7 cellular contexts compared by ENCODE assay signal in the genomic region with DNA sequence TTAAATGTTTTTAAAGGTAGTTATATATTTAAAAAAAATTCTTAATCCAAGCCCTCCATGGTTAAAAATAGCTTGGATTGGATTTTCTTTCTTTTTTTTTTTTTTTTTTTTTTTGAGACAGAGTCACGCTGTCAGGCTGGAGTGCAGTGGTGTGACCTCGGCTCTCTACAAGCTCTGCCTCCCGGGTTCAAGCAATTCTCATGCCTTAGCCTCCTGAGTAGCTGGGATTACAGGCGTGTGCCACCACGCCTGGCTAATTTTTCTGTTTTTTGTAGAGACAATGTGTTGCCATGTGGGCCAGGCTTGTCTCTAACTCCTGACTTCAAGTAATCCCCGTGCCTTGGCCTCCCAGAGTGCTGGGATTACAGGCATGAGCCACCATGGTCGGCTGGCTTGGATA. TPM values are rescaled to one million over a fixed set of nuclear protein-coding genes. Genes with fewer than 3 reads are reported as not detected.
DNase-seq lines count a peak whose midpoint lies in the region; ATAC-seq, FAIRE-seq and TF ChIP-seq lines count a peak whose summit lies in the region.
"Not testable (repeated sequence)": the region's sequence is repeated elsewhere in the genome, so short reads cannot be mapped to it uniquely, and the experiment has no call there.

No MANE protein-coding gene starts in this region.

- BruUV-seq in K562 (replicated peaks; lab: Mats Ljungman, UMichigan) = not testable (repeated sequence)

- intact Hi-C loops in K562 (cut with micrococcal nuclease) = not testable (repeated sequence)

- H3K4me3 Mint-ChIP-seq in activated T-cell treated with anti-CD3 and anti-CD28 coated beads, Interleukin-2, amount 50 U/mL, for 24 hours = peak overlapping the region; percentile 47

- H3K79me2 ChIP-seq in DND-41 (ENCODE audit: insufficient read depth, low read length) (peaks cover 100% of the 10 kb centered on the region), Loucy (ENCODE audit: insufficient read depth, low read length) (peaks cover 100% of the 10 kb centered on the region), K562 (ENCODE audit: control insufficient read depth, insufficient read depth, low read length) (peaks cover 100% of the 10 kb centered on the region), neural cell (replicated peaks; ENCODE audit: insufficient read depth, low read length) (peaks cover 73% of the 10 kb centered on the region), smooth muscle cell (ENCODE audit: low read depth) (peaks cover 100% of the 10 kb centered on the region)

- FAIRE-seq in K562 (lab: Jason Lieb, UNC) = not testable (repeated sequence)

- not testable (repeated sequence) for H3K27me3 ChIP-seq in DND-41 (ENCODE audit: insufficient read depth, low read length, poor library complexity); Loucy (ENCODE audit: insufficient read depth, low read length, poor library complexity, severe bottlenecking); K562 (ENCODE audit: control insufficient read depth in 2 of 2, insufficient read depth in 2 of 2, low read length in 2 of 2); neural cell (ENCODE audit: insufficient read depth, low read depth, low read length); smooth muscle cell (ENCODE audit: low read depth)

- H3K27ac ChIP-seq in DND-41 (ENCODE audit: low read length); neural cell (ENCODE audit: low read length); smooth muscle cell (ENCODE audit: low read depth): not testable (repeated sequence)
- H3K27ac ChIP-seq in SK-N-MC (peak overlapping the region; percentile 97; the same call in 1 of the 2 replicates), K562 (ENCODE audit: extremely low read depth, low read depth, low read length) (peak overlapping the region; percentile 22; the same call in 2 of the 3 replicates)

- H3K9me3 ChIP-seq in DND-41 (ENCODE audit: insufficient read depth, low read length, severe bottlenecking); Loucy (ENCODE audit: insufficient read depth, low read depth, low read length); SK-N-MC (ENCODE audit: low read depth, low read length); K562 (replicated peaks; ENCODE audit: control insufficient read depth, insufficient read depth, low read depth, low read length); neural cell (ENCODE audit: low read length); smooth muscle cell (replicated peaks; ENCODE audit: low read depth): not testable (repeated sequence)

- H3K9me1 ChIP-seq in K562 (ENCODE audit: control insufficient read depth, insufficient read depth, low read length) = not testable (repeated sequence)

- not testable (repeated sequence) for H3K9me3 Mint-ChIP-seq in activated T-cell treated with anti-CD3 and anti-CD28 coated beads, Interleukin-2, amount 50 U/mL, for 24 hours

- peak overlapping the region in 1 of 2 experiments; percentile 17; a peak in 1 of 4 replicates for H3K4me3 ChIP-seq in DND-41 (ENCODE audit: low read depth in 1 of 2, low read length in 2 of 2)
- H3K4me3 ChIP-seq in Loucy (ENCODE audit: low read length, poor library complexity, severe bottlenecking) = peak overlapping the region; percentile 87
- not testable (repeated sequence) for H3K4me3 ChIP-seq in SK-N-MC, smooth muscle cell
- peak overlapping the region; percentile 9; the same call in 1 of the 2 replicates for H3K4me3 ChIP-seq in K562
- H3K4me3 ChIP-seq in neural cell (ENCODE audit: low read length) = peak overlapping the region; percentile 86

- peaks cover 58% of the 10 kb centered on the region for H3K4me1 ChIP-seq in DND-41 (ENCODE audit: insufficient read depth, low read length)
- H3K4me1 ChIP-seq in Loucy (ENCODE audit: insufficient read depth, low read length, poor library complexity, severe bottlenecking) = peaks cover 51% of the 10 kb centered on the region
- H3K4me1 ChIP-seq in K562 (replicated peaks in 1 of 2; ENCODE audit: control insufficient read depth in 2 of 2, insufficient read depth in 2 of 2, low read length in 2 of 2) = not testable (repeated sequence)
- H3K4me1 ChIP-seq in smooth muscle cell (ENCODE audit: low read depth) = peaks cover 33% of the 10 kb centered on the region

- TF ChIP-seq POLR2A in K562 (conservative IDR thresholded peaks at IDR 0.05) = not testable (repeated sequence)

- POLR2A ChIA-PET in K562 (lab: Yijun Ruan, JAX) = interaction anchor here (0.7 kb wide), 1 partner anchor 115 kb away, joined by 3 read pairs; no protein-coding TSS in a partner anchor

- not testable (repeated sequence) for H2AFZ ChIP-seq in DND-41 (ENCODE audit: low read depth, low read length); Loucy (ENCODE audit: low read length); K562 (ENCODE audit: low read depth, low read length); neural cell (ENCODE audit: low read depth, low read length); smooth muscle cell (ENCODE audit: low read depth)

- TF ChIP-seq RAD21 in K562 (CRISPR knock-in tag; conservative IDR thresholded peaks at IDR 0.05 in 1 of 2, IDR thresholded peaks at IDR 0.05 in 1 of 2); neural cell (conservative IDR thresholded peaks at IDR 0.05): not testable (repeated sequence)

- peak overlapping the region; percentile 65; the same call in 1 of the 2 replicates for H3K4me2 ChIP-seq in DND-41 (ENCODE audit: insufficient read depth, low read length)
- H3K4me2 ChIP-seq in Loucy (ENCODE audit: low read depth, low read length, poor library complexity, severe bottlenecking) = peak overlapping the region; percentile 92
- H3K4me2 ChIP-seq in K562 (ENCODE audit: insufficient read depth, low read length) = peak overlapping the region; percentile 61
- H3K4me2 ChIP-seq in neural cell (ENCODE audit: low read length) = not testable (repeated sequence)
- peak overlapping the region; percentile 89 for H3K4me2 ChIP-seq in smooth muscle cell

- H3K27ac Mint-ChIP-seq in activated T-cell treated with anti-CD3 and anti-CD28 coated beads, Interleukin-2, amount 50 U/mL, for 24 hours = peak overlapping the region; percentile 68

- not testable (repeated sequence) for TF ChIP-seq EP300 in K562 (IDR thresholded peaks at IDR 0.05; ENCODE audit: low read length); neural cell (conservative IDR thresholded peaks at IDR 0.05; ENCODE audit: poor library complexity, severe bottlenecking)

- not testable (repeated sequence) for DNase-seq in DND-41; SK-N-MC (ENCODE audit: low read depth, low spot score); activated T-cell treated with anti-CD3 and anti-CD28 coated beads, Interleukin-2, amount 50 U/mL, for 24 hours; smooth muscle cell (lab: John Stamatoyannopoulos, UW; ENCODE audit: unreplicated experiment)
- peak in 1 of 4 experiments; percentile 31 for DNase-seq in K562 (ENCODE audit: extremely low read depth in 1 of 4, low spot score in 3 of 4)

- TF ChIP-seq CTCF in DND-41 (IDR thresholded peaks at IDR 0.05; ENCODE audit: borderline replicate concordance, extremely low read depth, low read length, poor library complexity, severe bottlenecking); Loucy (conservative IDR thresholded peaks at IDR 0.05; ENCODE audit: low read length); K562 (IDR thresholded peaks at IDR 0.05 in 2 of 3, conservative IDR thresholded peaks at IDR 0.05 in 1 of 3; ENCODE audit: insufficient read depth in 2 of 3, low read depth in 1 of 3, low read length in 3 of 3); neural cell (IDR thresholded peaks at IDR 0.05; ENCODE audit: poor library complexity, severe bottlenecking); smooth muscle cell (IDR thresholded peaks at IDR 0.05; ENCODE audit: borderline replicate concordance, insufficient read depth, poor library complexity, severe bottlenecking): not testable (repeated sequence)

- H4K20me1 ChIP-seq in DND-41 (ENCODE audit: insufficient read depth, low read length) (peaks cover 37% of the 10 kb centered on the region; the same call in 1 of the 2 replicates), Loucy (ENCODE audit: insufficient read depth, low read length, poor library complexity, severe bottlenecking) (peaks cover 88% of the 10 kb centered on the region), K562 (replicated peaks; ENCODE audit: control insufficient read depth, insufficient read depth, low read length) (peaks cover 10% of the 10 kb centered on the region; the same call in 1 of the 2 replicates), smooth muscle cell (ENCODE audit: low read depth) (peaks cover 93% of the 10 kb centered on the region)
- not testable (repeated sequence) for H4K20me1 ChIP-seq in neural cell (ENCODE audit: insufficient read depth)

- H3K9me2 ChIP-seq in Loucy (replicated peaks; ENCODE audit: low read depth, low read length); neural cell (ENCODE audit: insufficient read depth, low read length): not testable (repeated sequence)

- H3F3A ChIP-seq in Loucy (ENCODE audit: low read depth); neural cell (ENCODE audit: insufficient read depth, low read length, poor library complexity, severe bottlenecking); smooth muscle cell (ENCODE audit: low read depth): not testable (repeated sequence)

- not testable (repeated sequence) for H3K9ac ChIP-seq in DND-41 (ENCODE audit: low read depth, low read length); SK-N-MC (ENCODE audit: insufficient read length); neural cell (ENCODE audit: low read length); smooth muscle cell (ENCODE audit: low read depth)
- H3K9ac ChIP-seq in Loucy (ENCODE audit: low read depth, low read length, poor library complexity, severe bottlenecking) = peak overlapping the region; percentile 94
- peak overlapping the region; percentile 77 to 100 for H3K9ac ChIP-seq in K562 (ENCODE audit: insufficient read depth in 1 of 2, low read depth in 2 of 2, low read length in 2 of 2)

- CTCF ChIA-PET in K562 (lab: Yijun Ruan, JAX; ENCODE audit: low intra/inter-chr PET ratio) = not testable (repeated sequence)

- 44% methylated on average over 5 of the region's 7 CpGs for WGBS in K562 (ENCODE audit: insufficient coverage, low coverage, missing lambda C conversion rate)
- 85% methylated on average over 7 of the region's 7 CpGs for WGBS in smooth muscle cell (ENCODE audit: low lambda C conversion rate)

- H3K4me1 Mint-ChIP-seq in activated T-cell treated with anti-CD3 and anti-CD28 coated beads, Interleukin-2, amount 50 U/mL, for 24 hours (ENCODE audit: low read depth) = peaks cover 52% of the 10 kb centered on the region

- H3K36me3 Mint-ChIP-seq in activated T-cell treated with anti-CD3 and anti-CD28 coated beads, Interleukin-2, amount 50 U/mL, for 24 hours (ENCODE audit: low read depth) = peaks cover 85% of the 10 kb centered on the region

- in situ Hi-C loops in K562 (cut with MboI) = not testable (repeated sequence)

- H3K36me3 ChIP-seq in DND-41 (ENCODE audit: insufficient read depth, low read length) (peaks cover 56% of the 10 kb centered on the region), Loucy (ENCODE audit: insufficient read depth, low read length) (peaks cover 26% of the 10 kb centered on the region), SK-N-MC (ENCODE audit: insufficient read depth, low read length) (peaks cover 38% of the 10 kb centered on the region), K562 (ENCODE audit: control insufficient read depth, insufficient read depth, low read length) (peaks cover 60% of the 10 kb centered on the region), smooth muscle cell (ENCODE audit: low read depth) (peaks cover 17% of the 10 kb centered on the region)
- H3K36me3 ChIP-seq in neural cell (ENCODE audit: insufficient read depth, low read length) = not testable (repeated sequence)

- not testable (repeated sequence) for ATAC-seq in DND-41 (ENCODE audit: insufficient read depth, low read depth)
- peak; percentile 31 for ATAC-seq in K562

- H3K27me3 Mint-ChIP-seq in activated T-cell treated with anti-CD3 and anti-CD28 coated beads, Interleukin-2, amount 50 U/mL, for 24 hours = not testable (repeated sequence)

RNA-seq across cellular contexts. Expression of gene DR1, which starts 5.6 kb away (rescaled TPM):
- total RNA-seq in K562 (2011; cell fraction: chromatin; rRNA removed; ENCODE audit: low replicate concordance) = 19.3 and 35.9 TPM in 2 replicates
- 7.6 and 7.8 TPM in 2 replicates for total RNA-seq in K562 (2011; cell fraction: nucleolus; rRNA removed)
- total RNA-seq in K562 (2011; cell fraction: nucleoplasm; rRNA removed) = 17.7 and 32.9 TPM in 2 replicates
- 33.0 and 42.5 TPM in 2 replicates for total RNA-seq in K562 (2014; rRNA removed)
- total RNA-seq in K562 (2014; rRNA removed; fragmentation: Illumina TruSeq; extraction: Trizol) = 69.5 and 75.7 TPM in 2 replicates
- total RNA-seq in K562 (2015; rRNA removed; fragmentation: Illumina TruSeq; extraction: Trizol) = 52.5 and 53.3 TPM in 2 replicates
- total RNA-seq in K562 (2021) = 76.8 and 78.8 TPM in 2 replicates
- polyA plus RNA-seq in K562 (2011; rRNA removed) = 38.4 and 46.3 TPM in 2 replicates
- polyA plus RNA-seq in K562 (2011; cell fraction: cytosol; rRNA removed) = 12.7 and 17.9 TPM in 2 replicates
- polyA plus RNA-seq in K562 (2011; cell fraction: nucleus; rRNA removed) = 8.4 and 11.9 TPM in 2 replicates
- polyA plus RNA-seq in K562 (2012) = 43.7 and 45.5 TPM in 2 replicates
- polyA plus RNA-seq in K562 (2014; fragmentation: Illumina TruSeq; extraction: Trizol) = 44.1 and 52.8 TPM in 2 replicates
- 1 to 10 TPM; 8.1 to 9.3 TPM for polyA plus RNA-seq in K562 (2014; fragmentation: Nextera tagmentation; extraction: Ambion mirVana)
- 41.9 and 45.6 TPM in 2 replicates for polyA plus RNA-seq in K562 (2014; rRNA removed)
- 55.3 and 59.0 TPM in 2 replicates for polyA minus RNA-seq in K562 (2011; rRNA and poly(A)+ RNA removed)
- polyA minus RNA-seq in K562 (2011; cell fraction: cytosol; rRNA and poly(A)+ RNA removed) = 34.7 and 45.3 TPM in 2 replicates
- 14.7 and 23.2 TPM in 2 replicates for polyA minus RNA-seq in K562 (2011; cell fraction: nucleus; rRNA and poly(A)+ RNA removed)
- 46.7 and 57.2 TPM in 2 replicates for polyA plus RNA-seq in neural cell
- 81.1 and 108 TPM in 2 replicates for polyA minus RNA-seq in neural cell
- total RNA-seq in smooth muscle cell = 55.5 and 63.4 TPM in 2 replicates
- 33.8 and 37.3 TPM in 2 replicates for polyA plus RNA-seq in smooth muscle cell
